ENCODE assay signal across 7 cellular contexts in genomic region chr17:752620-753219, GRCh38. TPM values are rescaled to one million over a fixed set of nuclear protein-coding genes. Genes with fewer than 3 reads are reported as not detected.
DNase-seq lines count a peak whose midpoint lies in the region; ATAC-seq and TF ChIP-seq lines count a peak whose summit lies in the region.

No MANE protein-coding gene starts in this region.

- H3K9ac ChIP-seq in fibroblast of lung (ENCODE audit: insufficient read depth, low read length), result peak overlapping the region; percentile 73

- peaks cover 4% of the 10 kb centered on the region for H3K4me1 ChIP-seq in fibroblast of lung (ENCODE audit: control insufficient read depth, extremely low read depth, insufficient read depth, low read length)

- peaks cover 29% of the 10 kb centered on the region for H3K79me2 ChIP-seq in fibroblast of lung (ENCODE audit: control insufficient read depth, insufficient read depth, low read length)

- peaks cover 0 to 20% (median 5%) of the 10 kb centered on the region in 3 donors for H3K36me3 Mint-ChIP-seq in naive thymus-derived CD8-positive, alpha-beta T cell

- no peaks in the 10 kb centered on the region for H3K27me3 Mint-ChIP-seq in naive thymus-derived CD8-positive, alpha-beta T cell

- peaks cover 33 to 44% (median 37%) of the 10 kb centered on the region in 4 donors for H3K4me1 Mint-ChIP-seq in naive thymus-derived CD8-positive, alpha-beta T cell

- peak; percentile 9 for ATAC-seq in HG03460 (IDR thresholded peaks at IDR 0.05; ENCODE audit: unreplicated experiment)
- ATAC-seq in naive thymus-derived CD8-positive, alpha-beta T cell, result peak; percentile 25 to 34

- no peak for TF ChIP-seq CTCF in WERI-Rb-1 (IDR thresholded peaks at IDR 0.05; ENCODE audit: low read depth, low read length)
- TF ChIP-seq CTCF in fibroblast of lung (conservative IDR thresholded peaks at IDR 0.05 in 1 of 2, IDR thresholded peaks at IDR 0.05 in 1 of 2; ENCODE audit: low read depth in 1 of 2, low read length in 2 of 2), result no peak

- H3K4me3 Mint-ChIP-seq in naive thymus-derived CD8-positive, alpha-beta T cell, result peak overlapping the region; percentile 92 to 98 (median 95)

- peak overlapping the region; percentile 92 for H3K27ac ChIP-seq in WERI-Rb-1
- peak overlapping the region; percentile 80 for H3K27ac ChIP-seq in fibroblast of lung (ENCODE audit: insufficient read depth, low read length)

- no peaks in the 10 kb centered on the region for H3K27me3 ChIP-seq in WERI-Rb-1 (ENCODE audit: insufficient read depth, low read depth, severe bottlenecking)
- H3K27me3 ChIP-seq in fibroblast of lung (ENCODE audit: control insufficient read depth, insufficient read depth, low read length), result no peaks in the 10 kb centered on the region

- H3K27ac Mint-ChIP-seq in naive thymus-derived CD8-positive, alpha-beta T cell, result peak overlapping the region; percentile 93 to 98 (median 96)

- H3K36me3 ChIP-seq in WERI-Rb-1, result peaks cover 35% of the 10 kb centered on the region
- peaks cover 3% of the 10 kb centered on the region for H3K36me3 ChIP-seq in fibroblast of lung (ENCODE audit: control insufficient read depth, insufficient read depth, low read length)

- H3K4me3 ChIP-seq in GM08714 (ENCODE audit: low read length) (peak overlapping the region; percentile 66; the same call in 1 of the 2 replicates), WERI-Rb-1 (ENCODE audit: low read depth, low read length) (no peak overlapping the region), fibroblast of lung (replicated peaks in 1 of 4; ENCODE audit: control extremely low read depth in 1 of 4, insufficient read depth in 1 of 4, low read depth in 3 of 4, low read length in 4 of 4) (peak overlapping the region; percentile 75 to 89 (median 80))

- POLR2A ChIA-PET in naive thymus-derived CD8-positive, alpha-beta T cell (lab: Charles Lee), result interaction anchor here (0.5 to 4.2 kb wide), 9 partner anchors 13 to 340 kb away, joined by 3 to 27 read pairs (median 6); partner anchors contain the start of genes GLOD4, MRM3, TIMM22 and VPS53

- H2AFZ ChIP-seq in fibroblast of lung (ENCODE audit: low read length), result peak overlapping the region; percentile 88

- no peaks in the 10 kb centered on the region for H4K20me1 ChIP-seq in fibroblast of lung (ENCODE audit: control insufficient read depth, extremely low read depth, insufficient read depth, low read length)

- H3K9me3 Mint-ChIP-seq in naive thymus-derived CD8-positive, alpha-beta T cell, result no peaks in the 10 kb centered on the region

- H3K9me3 ChIP-seq in WERI-Rb-1 (ENCODE audit: severe bottlenecking) (peaks cover 7% of the 10 kb centered on the region), fibroblast of lung (ENCODE audit: control insufficient read depth, insufficient read depth, low read depth, low read length) (no peaks in the 10 kb centered on the region)

- no peak for DNase-seq in WERI-Rb-1
- peak; percentile 68 to 73 for DNase-seq in fibroblast of lung (ENCODE audit: low read depth in 2 of 2)
- peak in 2 of 10 donors; percentile 18 to 26 for DNase-seq in naive thymus-derived CD8-positive, alpha-beta T cell
- DNase-seq in NCI-H774 (lab: John Stamatoyannopoulos, UW), result no peak
- DNase-seq in activated CD8-positive, alpha-beta memory T cell treated with anti-CD3 and anti-CD28 coated beads, Interleukin-2, amount 50 U/mL, for 4 hours, result no peak

- H3K4me2 ChIP-seq in fibroblast of lung (ENCODE audit: extremely low read depth, insufficient read depth, low read length), result peak overlapping the region; percentile 90

RNA-seq across cellular contexts. Expression of gene GEMIN4, which starts 0.7 kb away (rescaled TPM):
- 7.4 and 10.0 TPM in 2 replicates for total RNA-seq in fibroblast of lung
- polyA plus RNA-seq in fibroblast of lung, result 9.3 and 14.2 TPM in 2 replicates
- 9.3 and 16.2 TPM in 2 replicates for polyA plus RNA-seq in fibroblast of lung (2012)
- 43.1 and 75.2 TPM in 2 replicates for polyA minus RNA-seq in fibroblast of lung (ENCODE audit: low replicate concordance)
- total RNA-seq in naive thymus-derived CD8-positive, alpha-beta T cell, result 10 to 100 TPM; 37.8 to 41.0 TPM
- polyA plus RNA-seq in naive thymus-derived CD8-positive, alpha-beta T cell, result 10 to 100 TPM; 16.6 to 35.1 (median 21.2) TPM

RNA-seq across cellular contexts. Expression of gene TLCD3A, which starts 20.3 kb away (rescaled TPM):
- 7.6 and 16.4 TPM in 2 replicates for total RNA-seq in fibroblast of lung
- polyA plus RNA-seq in fibroblast of lung, result 38.2 and 54.7 TPM in 2 replicates
- 25.1 and 37.4 TPM in 2 replicates for polyA plus RNA-seq in fibroblast of lung (2012)
- 51.5 and 73.5 TPM in 2 replicates for polyA minus RNA-seq in fibroblast of lung (ENCODE audit: low replicate concordance)
- total RNA-seq in naive thymus-derived CD8-positive, alpha-beta T cell, result 1 to 10 TPM; 2.1 to 3.8 TPM
- 1 to 10 TPM in 2 of 3 donors, under 1 TPM in 1; 0.98 to 2.0 (median 1.2) TPM for polyA plus RNA-seq in naive thymus-derived CD8-positive, alpha-beta T cell

RNA-seq across cellular contexts. Expression of gene GLOD4, which starts 29.4 kb away (rescaled TPM):
- 31.7 and 40.6 TPM in 2 replicates for total RNA-seq in fibroblast of lung
- 62.8 and 70.2 TPM in 2 replicates for polyA plus RNA-seq in fibroblast of lung
- 68.8 and 70.2 TPM in 2 replicates for polyA plus RNA-seq in fibroblast of lung (2012)
- 1.8 and 2.2 TPM in 2 replicates for polyA minus RNA-seq in fibroblast of lung (ENCODE audit: low replicate concordance)
- total RNA-seq in naive thymus-derived CD8-positive, alpha-beta T cell, result 10 to 100 TPM; 79.9 to 89.7 TPM
- polyA plus RNA-seq in naive thymus-derived CD8-positive, alpha-beta T cell, result 10 to 100 TPM; 96.2 to 97.4 (median 97.2) TPM

RNA-seq across cellular contexts. Expression of gene MRM3, which starts 29.4 kb away (rescaled TPM):
- 17.5 and 21.1 TPM in 2 replicates for total RNA-seq in fibroblast of lung
- polyA plus RNA-seq in fibroblast of lung, result 10.4 and 12.7 TPM in 2 replicates
- polyA plus RNA-seq in fibroblast of lung (2012), result 11.4 and 14.7 TPM in 2 replicates
- polyA minus RNA-seq in fibroblast of lung (ENCODE audit: low replicate concordance), result 4.0 and 8.8 TPM in 2 replicates
- total RNA-seq in naive thymus-derived CD8-positive, alpha-beta T cell, result 10 to 100 TPM; 26.2 to 26.3 TPM
- 10 to 100 TPM; 23.7 to 27.2 (median 23.9) TPM for polyA plus RNA-seq in naive thymus-derived CD8-positive, alpha-beta T cell

RNA-seq across cellular contexts. Expression of gene VPS53, which starts 38.1 kb away (rescaled TPM):
- total RNA-seq in fibroblast of lung, result 10.8 and 14.7 TPM in 2 replicates
- polyA plus RNA-seq in fibroblast of lung, result 32.8 and 41.3 TPM in 2 replicates
- polyA plus RNA-seq in fibroblast of lung (2012), result 34.7 and 42.9 TPM in 2 replicates
- 250 and 414 TPM in 2 replicates for polyA minus RNA-seq in fibroblast of lung (ENCODE audit: low replicate concordance)
- 10 to 100 TPM; 76.7 to 90.1 TPM for total RNA-seq in naive thymus-derived CD8-positive, alpha-beta T cell
- 1 to 10 TPM; 5.0 to 9.4 (median 8.1) TPM for polyA plus RNA-seq in naive thymus-derived CD8-positive, alpha-beta T cell

Comparison
In these comparisons a context has a peak if more than half of its experiments do, and no peak if none do; other contexts are left out.
1. DNase-seq: peak in fibroblast of lung (2 of 2); none in WERI-Rb-1 (single experiment), NCI-H774 (single experiment) and activated CD8-positive, alpha-beta memory T cell treated with anti-CD3 and anti-CD28 coated beads, Interleukin-2, amount 50 U/mL, for 4 hours (single experiment).